In genomic region chr7:44534087-44534486, GRCh38 we compare ENCODE assay signal across 22 cellular contexts. TPM values are rescaled to one million over a fixed set of nuclear protein-coding genes. Genes with fewer than 3 reads are reported as not detected.
DNase-seq lines count a peak whose midpoint lies in the region; TF ChIP-seq lines count a peak whose summit lies in the region.
"Had no signal": no experiment of that assay in that cellular context is flagged by ENCODE, and none has a peak within 500 bp of the region (broad histone marks: within the 10 kb centered on the region; RNA-seq: fewer than 3 reads in every experiment).

No MANE protein-coding gene starts in this region.

- H4K20me1 ChIP-seq in neural progenitor cell (ENCODE audit: low read depth), result no peaks in the 10 kb centered on the region

- H3K27ac ChIP-seq in HEK293 (ENCODE audit: extremely low read depth, low read depth, low read length), result no peak overlapping the region
- H3K27ac ChIP-seq in neural progenitor cell, result no peak overlapping the region
- no peak overlapping the region for H3K27ac ChIP-seq in trophoblast cell (ENCODE audit: low read depth, low read length)
- H3K27ac ChIP-seq: esophagus squamous epithelium, HL-60, psoas muscle, SJCRH30, thoracic aorta had no signal

- H4K12ac ChIP-seq in trophoblast cell (ENCODE audit: low read depth, low read length), result no peak overlapping the region

- no peaks in the 10 kb centered on the region for H3K79me2 ChIP-seq in neural progenitor cell (ENCODE audit: low read depth)
- no peaks in the 10 kb centered on the region for H3K79me2 ChIP-seq in trophoblast cell (ENCODE audit: control insufficient read depth, insufficient read depth, low read length, poor library complexity)

- H3K27me3 Mint-ChIP-seq in neural progenitor cell (ENCODE audit: insufficient read depth, low read depth), result peaks cover 4% of the 10 kb centered on the region
- H3K27me3 Mint-ChIP-seq: activated CD4-positive, alpha-beta T cell treated with anti-CD3 and anti-CD28 coated beads, Interleukin-2, amount 10 ng/mL, durations not matched to agents 7 days and 5 days; activated naive CD8-positive, alpha-beta T cell treated with anti-CD3 and anti-CD28 coated beads, Interleukin-2, amount 10 ng/mL, durations not matched to agents 7 days and 5 days; activated T-helper 17 cell treated with anti-CD3 and anti-CD28 coated beads, Interleukin-2, amount 50 U/mL, for 72 hours; brain had no signal

- H3K9me3 ChIP-seq in HEK293 (ENCODE audit: control insufficient read depth, insufficient read depth, low read depth, low read length), result no peaks in the 10 kb centered on the region
- H3K9me3 ChIP-seq in adipocyte (ENCODE audit: control insufficient read depth, low read length), result no peaks in the 10 kb centered on the region
- no peaks in the 10 kb centered on the region for H3K9me3 ChIP-seq in neural progenitor cell (ENCODE audit: low read depth)
- no peaks in the 10 kb centered on the region for H3K9me3 ChIP-seq in trophoblast cell (ENCODE audit: insufficient read depth, low read depth, low read length)
- H3K9me3 ChIP-seq: esophagus squamous epithelium, psoas muscle, SJCRH30, thoracic aorta had no signal

- TF ChIP-seq CTCF in HEK293 (tag by site-specific recombination; IDR thresholded peaks at IDR 0.05), result no peak
- TF ChIP-seq CTCF in neural progenitor cell (IDR thresholded peaks at IDR 0.05), result no peak

- H3K4ac ChIP-seq in trophoblast cell (ENCODE audit: low read depth, low read length), result no peak overlapping the region

- H3K14ac ChIP-seq in trophoblast cell (ENCODE audit: low read length), result no peak overlapping the region

- no peak overlapping the region for H3K4me3 Mint-ChIP-seq in neural progenitor cell
- H3K4me3 Mint-ChIP-seq: activated CD4-positive, alpha-beta T cell treated with anti-CD3 and anti-CD28 coated beads, Interleukin-2, amount 10 ng/mL, durations not matched to agents 7 days and 5 days; activated naive CD8-positive, alpha-beta T cell treated with anti-CD3 and anti-CD28 coated beads, Interleukin-2, amount 10 ng/mL, durations not matched to agents 7 days and 5 days; activated T-helper 17 cell treated with anti-CD3 and anti-CD28 coated beads, Interleukin-2, amount 50 U/mL, for 72 hours; brain; IgD-negative memory B cell had no signal

- POLR2A ChIA-PET in HEK293 (lab: Yijun Ruan, JAX), result interaction anchor here (1.0 kb wide), 2 partner anchors 31 to 40 kb away, joined by 4 to 5 read pairs; partner anchors contain the start of gene DDX56

- WGBS in trophoblast cell (ENCODE audit: extremely low coverage, insufficient coverage, insufficient read length), result no CpG with 5 or more reads among the region's 5 CpGs

- H2BK120ac ChIP-seq in trophoblast cell (ENCODE audit: insufficient read depth, low read length, poor library complexity), result no peak overlapping the region

- no peak overlapping the region for H3K23ac ChIP-seq in trophoblast cell (ENCODE audit: low read length)

- H3K36me3 Mint-ChIP-seq in neural progenitor cell, result no peaks in the 10 kb centered on the region
- H3K36me3 Mint-ChIP-seq: activated naive CD8-positive, alpha-beta T cell treated with anti-CD3 and anti-CD28 coated beads, Interleukin-2, amount 10 ng/mL, durations not matched to agents 7 days and 5 days; brain; IgD-negative memory B cell had no signal

- H3K36me3 ChIP-seq in HEK293 (ENCODE audit: control insufficient read depth in 2 of 2, insufficient read depth in 1 of 2, low read length in 2 of 2) (no peaks in the 10 kb centered on the region), adipocyte (ENCODE audit: control insufficient read depth, insufficient read depth, low read length, severe bottlenecking) (no peaks in the 10 kb centered on the region), neural progenitor cell (no peaks in the 10 kb centered on the region), trophoblast cell (ENCODE audit: control insufficient read depth in 1 of 2, insufficient read depth in 2 of 2, low read length in 2 of 2) (no peaks in the 10 kb centered on the region)
- H3K36me3 ChIP-seq: esophagus squamous epithelium, SJCRH30, thoracic aorta had no signal

- no peaks in the 10 kb centered on the region for H3K4me1 Mint-ChIP-seq in neural progenitor cell
- H3K4me1 Mint-ChIP-seq: activated naive CD8-positive, alpha-beta T cell treated with anti-CD3 and anti-CD28 coated beads, Interleukin-2, amount 10 ng/mL, durations not matched to agents 7 days and 5 days; activated T-helper 17 cell treated with anti-CD3 and anti-CD28 coated beads, Interleukin-2, amount 50 U/mL, for 72 hours; brain had no signal

- no peak overlapping the region for H4K91ac ChIP-seq in trophoblast cell (ENCODE audit: low read depth, low read length)

- no peaks in the 10 kb centered on the region for H3K79me1 ChIP-seq in trophoblast cell (ENCODE audit: low read length)

- no peak overlapping the region for H3K4me3 ChIP-seq in HEK293 (ENCODE audit: low read depth, low read length)
- H3K4me3 ChIP-seq in adipocyte (ENCODE audit: low read length), result no peak overlapping the region
- H3K4me3 ChIP-seq in neural progenitor cell, result no peak overlapping the region
- H3K4me3 ChIP-seq in trophoblast cell (ENCODE audit: low read depth, low read length), result no peak overlapping the region
- H3K4me3 ChIP-seq: esophagus squamous epithelium, psoas muscle, SJCRH30, thoracic aorta had no signal

- H3K27me3 ChIP-seq in adipocyte (replicated peaks; ENCODE audit: control insufficient read depth, insufficient read depth, low read length), result peaks cover 2% of the 10 kb centered on the region
- H3K27me3 ChIP-seq in neural progenitor cell, result no peaks in the 10 kb centered on the region
- H3K27me3 ChIP-seq in trophoblast cell (ENCODE audit: insufficient read depth, low read length), result no peaks in the 10 kb centered on the region
- H3K27me3 ChIP-seq: esophagus squamous epithelium, SJCRH30 had no signal

- H2AFZ ChIP-seq in neural progenitor cell (replicated peaks) (peak overlapping the region; percentile 82), trophoblast cell (ENCODE audit: insufficient read depth, low read length, poor library complexity) (no peak overlapping the region)

- no peak overlapping the region for H2BK12ac ChIP-seq in trophoblast cell (ENCODE audit: low read length)

- peak; percentile 46 for DNase-seq in DMS 273 treated with DMSO at 0.1 percent for 48 hours (lab: John Stamatoyannopoulos, UW)
- peak; percentile 35 for DNase-seq in adipocyte (ENCODE audit: low read depth)
- no peak for DNase-seq in neural progenitor cell (ENCODE audit: low spot score)
- no peak for DNase-seq in cerebellum (ENCODE audit: low spot score)
- no peak for DNase-seq in trophoblast cell
- DNase-seq in D341Med (ENCODE audit: low spot score), result no peak
- DNase-seq: esophagus squamous epithelium, psoas muscle had no signal

- H2BK5ac ChIP-seq in trophoblast cell (ENCODE audit: low read depth, low read length, poor library complexity), result no peak overlapping the region

- H3F3A ChIP-seq in neural progenitor cell (ENCODE audit: low read depth), result no peaks in the 10 kb centered on the region

- H3K4me2 ChIP-seq in neural progenitor cell, result no peak overlapping the region
- no peak overlapping the region for H3K4me2 ChIP-seq in trophoblast cell (ENCODE audit: low read length)

- H3K4me1 ChIP-seq in HEK293 (ENCODE audit: control insufficient read depth, insufficient read depth, low read length), result no peaks in the 10 kb centered on the region
- H3K4me1 ChIP-seq in adipocyte (ENCODE audit: control insufficient read depth, insufficient read depth, low read length), result no peaks in the 10 kb centered on the region
- H3K4me1 ChIP-seq in neural progenitor cell, result no peaks in the 10 kb centered on the region
- H3K4me1 ChIP-seq in trophoblast cell (ENCODE audit: control insufficient read depth in 1 of 2, insufficient read depth in 2 of 2, low read length in 2 of 2), result no peaks in the 10 kb centered on the region
- H3K4me1 ChIP-seq: psoas muscle, SJCRH30 had no signal

- H4K8ac ChIP-seq in trophoblast cell (ENCODE audit: low read depth, low read length), result no peak overlapping the region

- H3K9me3 Mint-ChIP-seq in neural progenitor cell, result no peaks in the 10 kb centered on the region
- H3K9me3 Mint-ChIP-seq: activated CD4-positive, alpha-beta T cell treated with anti-CD3 and anti-CD28 coated beads, Interleukin-2, amount 10 ng/mL, durations not matched to agents 7 days and 5 days; activated naive CD8-positive, alpha-beta T cell treated with anti-CD3 and anti-CD28 coated beads, Interleukin-2, amount 10 ng/mL, durations not matched to agents 7 days and 5 days; activated T-helper 17 cell treated with anti-CD3 and anti-CD28 coated beads, Interleukin-2, amount 50 U/mL, for 72 hours; IgD-negative memory B cell had no signal

- no peak overlapping the region for H3K27ac Mint-ChIP-seq in neural progenitor cell
- H3K27ac Mint-ChIP-seq: activated CD4-positive, alpha-beta T cell treated with anti-CD3 and anti-CD28 coated beads, Interleukin-2, amount 10 ng/mL, durations not matched to agents 7 days and 5 days; activated naive CD8-positive, alpha-beta T cell treated with anti-CD3 and anti-CD28 coated beads, Interleukin-2, amount 10 ng/mL, durations not matched to agents 7 days and 5 days; activated T-helper 17 cell treated with anti-CD3 and anti-CD28 coated beads, Interleukin-2, amount 50 U/mL, for 72 hours; brain had no signal

- no peak overlapping the region for H3K18ac ChIP-seq in trophoblast cell (ENCODE audit: low read length)

- CTCF ChIA-PET in HEK293 (lab: Yijun Ruan, JAX), result interaction anchor here (0.6 to 2.6 kb wide), 28 partner anchors 9 to 293 kb away, joined by 3 to 27 read pairs (median 4); partner anchors contain the start of gene NUDCD3

- H3K9ac ChIP-seq in adipocyte (ENCODE audit: low read length) (no peak overlapping the region), neural progenitor cell (no peak overlapping the region), trophoblast cell (ENCODE audit: low read length) (no peak overlapping the region)

- H2AK5ac ChIP-seq in trophoblast cell (ENCODE audit: low read length), result no peak overlapping the region

RNA-seq across cellular contexts. Expression of gene NPC1L1, which starts 7.0 kb away (rescaled TPM):
- total RNA-seq in neural progenitor cell (ENCODE audit: low replicate concordance) (0.09 TPM in 1 of 2 replicates, not detected in the other), cerebellum (not detected)
- 0.19 and 0.26 TPM in 2 replicates for polyA plus RNA-seq in trophoblast cell (2013)
- total RNA-seq: activated CD4-positive, alpha-beta T cell treated with anti-CD3 and anti-CD28 coated beads, Interleukin-2, amount 10 ng/mL, durations not matched to agents 7 days and 5 days; left ventricle myocardium superior; mononuclear cell; SJCRH30; skeletal muscle tissue; T-helper 1 cell treated with Interleukin-12 subunit alpha and Interleukin-12 subunit beta and Interleukin-4 antibody, amounts not matched to agents 30 ng/mL and 1 ng/mL, for 36 hours had no signal
- polyA plus RNA-seq: IgD-negative memory B cell, neural cell had no signal

RNA-seq across cellular contexts. Expression of gene DDX56, which starts 39.6 kb away (rescaled TPM):
- total RNA-seq in neural progenitor cell (ENCODE audit: low replicate concordance) (61.0 and 67.5 TPM in 2 replicates), cerebellum (38.1 TPM)
- polyA plus RNA-seq in trophoblast cell (2013), result 46.3 and 54.5 TPM in 2 replicates

RNA-seq across cellular contexts. Expression of gene NUDCD3, which starts 43.6 kb away (rescaled TPM):
- 35.4 and 42.4 TPM in 2 replicates for total RNA-seq in neural progenitor cell (ENCODE audit: low replicate concordance)
- 59.2 TPM for total RNA-seq in cerebellum
- 27.8 and 29.3 TPM in 2 replicates for polyA plus RNA-seq in trophoblast cell (2013)

RNA-seq across cellular contexts. Expression of gene TMED4, which starts 47.9 kb away (rescaled TPM):
- total RNA-seq in neural progenitor cell (ENCODE audit: low replicate concordance) (95.8 and 222 TPM in 2 replicates), cerebellum (79.8 TPM)
- polyA plus RNA-seq in trophoblast cell (2013), result 48.8 and 49.9 TPM in 2 replicates

Comparison
In these comparisons a context has a peak if more than half of its experiments do, and no peak if none do; other contexts are left out.
1. DNase-seq: peak in DMS 273 treated with DMSO at 0.1 percent for 48 hours (single experiment) and adipocyte (single experiment); none in neural progenitor cell (single experiment), cerebellum (single experiment), trophoblast cell (0 of 2) and D341Med (single experiment).